Comparison of ENCODE assay signal across 8 cellular contexts in the genomic region with DNA sequence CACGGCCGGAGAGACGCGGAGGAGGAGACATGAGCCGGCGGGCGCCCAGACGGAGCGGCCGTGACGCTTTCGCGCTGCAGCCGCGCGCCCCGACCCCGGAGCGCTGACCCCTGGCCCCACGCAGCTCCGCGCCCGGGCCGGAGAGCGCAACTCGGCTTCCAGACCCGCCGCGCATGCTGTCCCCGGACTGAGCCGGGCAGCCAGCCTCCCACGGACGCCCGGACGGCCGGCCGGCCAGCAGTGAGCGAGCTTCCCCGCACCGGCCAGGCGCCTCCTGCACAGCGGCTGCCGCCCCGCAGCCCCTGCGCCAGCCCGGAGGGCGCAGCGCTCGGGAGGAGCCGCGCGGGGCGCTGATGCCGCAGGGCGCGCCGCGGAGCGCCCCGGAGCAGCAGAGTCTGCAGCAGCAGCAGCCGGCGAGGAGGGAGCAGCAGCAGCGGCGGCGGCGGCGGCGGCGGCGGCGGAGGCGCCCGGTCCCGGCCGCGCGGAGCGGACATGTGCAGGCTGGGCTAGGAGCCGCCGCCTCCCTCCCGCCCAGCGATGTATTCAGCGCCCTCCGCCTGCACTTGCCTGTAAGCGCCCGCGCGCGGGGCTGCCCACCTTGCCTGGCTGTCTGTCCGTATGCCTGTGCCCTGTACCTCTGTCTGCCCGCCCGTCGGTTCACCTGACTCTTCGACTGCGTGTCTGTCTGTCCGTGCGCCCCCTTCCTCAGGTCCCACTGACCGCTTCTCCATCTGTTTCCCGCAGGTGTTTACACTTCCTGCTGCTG. TPM values are rescaled to one million over a fixed set of nuclear protein-coding genes. Genes with fewer than 3 reads are reported as not detected.
A peak's percentile ranks its signal among the peaks of the same experiment; 100 is the strongest.
DNase-seq lines count a peak whose midpoint lies in the region; ATAC-seq lines count a peak whose summit lies in the region.

No MANE protein-coding gene starts in this region.

- H3K4me1 Mint-ChIP-seq in memory B cell: peaks cover 6% of the 10 kb centered on the region

- ATAC-seq in HG02938 (IDR thresholded peaks at IDR 0.05; ENCODE audit: unreplicated experiment): peak; percentile 27
- ATAC-seq in memory B cell (ENCODE audit: low read depth): peak; percentile 57
- ATAC-seq in GM18519 (IDR thresholded peaks at IDR 0.05; ENCODE audit: low FRiP score, unreplicated experiment): no peak

- H3K36me3 ChIP-seq in duodenal mucosa (ENCODE audit: control insufficient read depth in 1 of 2, insufficient read depth in 2 of 2, low read length in 2 of 2): no peaks in the 10 kb centered on the region
- H3K36me3 ChIP-seq in thymus (ENCODE audit: control insufficient read depth, insufficient read depth): no peaks in the 10 kb centered on the region

- H3K27ac Mint-ChIP-seq in memory B cell: no peak overlapping the region

- DNase-seq in NCI-H2227 (lab: John Stamatoyannopoulos, UW; ENCODE audit: unreplicated experiment) (peak; percentile 30), NCI-H2227 treated with DMSO at 0.1 percent for 48 hours (lab: John Stamatoyannopoulos, UW) (no peak), SK-N-DZ (ENCODE audit: low spot score) (peak; percentile 60), memory B cell (ENCODE audit: low spot score in 2 of 2) (peak; percentile 16 to 51)

- no peak overlapping the region for H3K9ac ChIP-seq in duodenal mucosa (ENCODE audit: low read depth in 1 of 2, low read length in 2 of 2)

- H3K4me3 ChIP-seq in duodenal mucosa (ENCODE audit: low read depth in 1 of 2, low read length in 2 of 2): peak overlapping the region; percentile 65 to 81
- H3K4me3 ChIP-seq in thymus (ENCODE audit: low read length): peak overlapping the region; percentile 43

- peak overlapping the region; percentile 86 for H3K4me3 Mint-ChIP-seq in memory B cell

- H3K4me1 ChIP-seq in duodenal mucosa (ENCODE audit: control insufficient read depth in 1 of 2, insufficient read depth in 2 of 2, low read length in 2 of 2) (peaks cover 17 to 23% of the 10 kb centered on the region in 2 donors), thymus (ENCODE audit: control insufficient read depth, insufficient read depth, low read length) (no peaks in the 10 kb centered on the region)

- peaks cover 0 to 9% of the 10 kb centered on the region in 2 donors for H3K27me3 ChIP-seq in duodenal mucosa (ENCODE audit: control insufficient read depth in 1 of 2, insufficient read depth in 2 of 2, low read length in 2 of 2)
- H3K27me3 ChIP-seq in thymus (ENCODE audit: control insufficient read depth, insufficient read depth): peaks cover 26% of the 10 kb centered on the region

- peaks cover 1% of the 10 kb centered on the region for H3K27me3 Mint-ChIP-seq in memory B cell

- no peaks in the 10 kb centered on the region for H3K36me3 Mint-ChIP-seq in memory B cell

- H3K27ac ChIP-seq in duodenal mucosa (ENCODE audit: low read depth, low read length) (no peak overlapping the region), thymus (ENCODE audit: low read depth) (no peak overlapping the region)

- under 1% methylated on average over 99 of the region's 99 CpGs for WGBS in thymus

- no peaks in the 10 kb centered on the region for H3K9me3 Mint-ChIP-seq in memory B cell

- H3K9me3 ChIP-seq in duodenal mucosa (ENCODE audit: control insufficient read depth in 1 of 2, low read length in 2 of 2) (no peaks in the 10 kb centered on the region), thymus (ENCODE audit: control insufficient read depth) (no peaks in the 10 kb centered on the region)

RNA-seq across cellular contexts. Expression of a gene that starts 0.4 kb away (rescaled TPM):
- polyA plus RNA-seq in SK-N-DZ (2014; cell fraction: cytosol; rRNA removed): 0.13 and 0.42 TPM in 2 replicates
- 0.89 and 0.94 TPM in 2 replicates for polyA plus RNA-seq in SK-N-DZ (2014; cell fraction: nucleus; rRNA removed)
- 0.82 TPM for polyA plus RNA-seq in thymus

RNA-seq across cellular contexts. Expression of a gene that starts 32.2 kb away (rescaled TPM):
- polyA plus RNA-seq in SK-N-DZ (2014; cell fraction: cytosol; rRNA removed): 2,594 and 2,647 TPM in 2 replicates
- 1,411 and 1,693 TPM in 2 replicates for polyA plus RNA-seq in SK-N-DZ (2014; cell fraction: nucleus; rRNA removed)
- 2,207 TPM for polyA plus RNA-seq in thymus
